1 cellular context compared by ENCODE assay signal in the genomic region with DNA sequence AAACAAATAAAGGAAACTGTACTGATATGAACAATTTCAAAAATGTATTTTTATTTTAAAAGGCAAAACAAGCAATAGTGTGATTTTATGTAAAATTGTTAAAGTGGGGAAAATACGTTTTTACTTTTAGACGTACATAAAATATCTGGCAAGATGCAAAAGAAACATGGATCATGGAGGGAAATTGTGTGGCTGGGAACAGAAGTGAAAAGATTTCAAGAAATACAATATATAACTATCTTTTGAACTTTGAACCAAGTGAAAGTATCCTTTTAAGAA.
TF ChIP-seq lines count a peak whose summit lies in the region.

No MANE protein-coding gene starts in this region.

TF ChIP-seq in HCT116, 20 proteins besides CTCF, POLR2A, EP300 and RAD21 (continued from another document):
- TF ChIP-seq, protein P1, sequence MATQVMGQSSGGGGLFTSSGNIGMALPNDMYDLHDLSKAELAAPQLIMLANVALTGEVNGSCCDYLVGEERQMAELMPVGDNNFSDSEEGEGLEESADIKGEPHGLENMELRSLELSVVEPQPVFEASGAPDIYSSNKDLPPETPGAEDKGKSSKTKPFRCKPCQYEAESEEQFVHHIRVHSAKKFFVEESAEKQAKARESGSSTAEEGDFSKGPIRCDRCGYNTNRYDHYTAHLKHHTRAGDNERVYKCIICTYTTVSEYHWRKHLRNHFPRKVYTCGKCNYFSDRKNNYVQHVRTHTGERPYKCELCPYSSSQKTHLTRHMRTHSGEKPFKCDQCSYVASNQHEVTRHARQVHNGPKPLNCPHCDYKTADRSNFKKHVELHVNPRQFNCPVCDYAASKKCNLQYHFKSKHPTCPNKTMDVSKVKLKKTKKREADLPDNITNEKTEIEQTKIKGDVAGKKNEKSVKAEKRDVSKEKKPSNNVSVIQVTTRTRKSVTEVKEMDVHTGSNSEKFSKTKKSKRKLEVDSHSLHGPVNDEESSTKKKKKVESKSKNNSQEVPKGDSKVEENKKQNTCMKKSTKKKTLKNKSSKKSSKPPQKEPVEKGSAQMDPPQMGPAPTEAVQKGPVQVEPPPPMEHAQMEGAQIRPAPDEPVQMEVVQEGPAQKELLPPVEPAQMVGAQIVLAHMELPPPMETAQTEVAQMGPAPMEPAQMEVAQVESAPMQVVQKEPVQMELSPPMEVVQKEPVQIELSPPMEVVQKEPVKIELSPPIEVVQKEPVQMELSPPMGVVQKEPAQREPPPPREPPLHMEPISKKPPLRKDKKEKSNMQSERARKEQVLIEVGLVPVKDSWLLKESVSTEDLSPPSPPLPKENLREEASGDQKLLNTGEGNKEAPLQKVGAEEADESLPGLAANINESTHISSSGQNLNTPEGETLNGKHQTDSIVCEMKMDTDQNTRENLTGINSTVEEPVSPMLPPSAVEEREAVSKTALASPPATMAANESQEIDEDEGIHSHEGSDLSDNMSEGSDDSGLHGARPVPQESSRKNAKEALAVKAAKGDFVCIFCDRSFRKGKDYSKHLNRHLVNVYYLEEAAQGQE (IDR thresholded peaks at IDR 0.05; ENCODE audit: low read depth) = no peak
- TF ChIP-seq SP1 (IDR thresholded peaks at IDR 0.05; ENCODE audit: low read depth) (no peak), SIN3A (IDR thresholded peaks at IDR 0.05; ENCODE audit: low read depth) (no peak)
TF ChIP-seq in HCT116: peak in this region for 0.
